In the genomic region with DNA sequence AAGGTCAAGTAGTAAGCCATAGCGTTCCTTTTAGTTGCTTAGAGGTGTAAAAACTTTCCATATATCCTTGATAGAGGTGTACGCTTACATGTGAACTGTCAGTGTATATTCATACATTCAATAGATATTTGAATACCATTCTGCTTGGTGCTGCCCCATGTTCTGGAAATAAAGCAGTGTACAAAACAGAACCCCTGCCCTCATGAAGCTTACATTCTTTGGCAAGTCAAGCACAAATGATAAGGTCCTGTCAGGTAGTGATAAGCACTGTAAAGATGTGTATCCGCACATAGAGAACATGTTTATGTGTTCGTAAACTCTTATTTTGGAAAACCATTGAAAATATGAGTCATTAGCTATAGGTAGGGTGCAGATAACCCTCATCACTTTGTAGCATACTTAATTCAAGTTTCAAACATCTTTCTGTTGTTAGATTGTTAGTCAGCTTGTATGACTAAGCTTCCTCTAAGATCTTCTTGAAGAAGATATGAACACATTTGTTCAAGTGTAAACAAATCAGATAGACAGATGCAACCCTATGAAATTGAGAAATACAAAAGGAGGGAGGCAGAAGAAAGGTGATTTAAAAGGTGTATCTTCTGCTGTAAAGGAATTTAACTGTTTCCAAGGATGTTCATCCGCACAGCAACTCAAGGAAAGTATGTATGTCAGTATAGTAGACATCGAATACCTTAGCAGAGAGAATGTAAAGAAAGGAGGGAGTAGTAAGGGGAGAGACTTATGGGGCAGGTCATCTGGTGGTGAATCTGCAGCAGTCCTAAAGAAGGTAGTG, we compare ENCODE assay signal across 7 cellular contexts. TPM values are rescaled to one million over a fixed set of nuclear protein-coding genes. Genes with fewer than 3 reads are reported as not detected.
DNase-seq lines count a peak whose midpoint lies in the region; ATAC-seq and TF ChIP-seq lines count a peak whose summit lies in the region.

No MANE protein-coding gene starts in this region.

- H3K9me3 ChIP-seq in Panc1 (ENCODE audit: control insufficient read depth, insufficient read depth, low read depth, low read length) (no peaks in the 10 kb centered on the region), gastrocnemius medialis (no peaks in the 10 kb centered on the region), aorta (ENCODE audit: control insufficient read depth, low read length) (no peaks in the 10 kb centered on the region)

- no peaks in the 10 kb centered on the region; the same call in 1 of the 2 replicates for H3K36me3 ChIP-seq in Panc1 (ENCODE audit: control insufficient read depth, insufficient read depth, low read length)
- no peaks in the 10 kb centered on the region for H3K36me3 ChIP-seq in gastrocnemius medialis
- no peaks in the 10 kb centered on the region for H3K36me3 ChIP-seq in aorta (ENCODE audit: control insufficient read depth in 1 of 2, insufficient read depth in 2 of 2, low read length in 1 of 2)

- intact Hi-C loops in Panc1 (cut with micrococcal nuclease; ENCODE audit: unreplicated experiment) = loop anchor here (10.0 kb wide), 1 partner anchor 133 kb away; no protein-coding TSS in a partner anchor
- intact Hi-C loops in gastrocnemius medialis (cut with DNase I; ENCODE audit: low total_unique reads) = loop anchor here (5.0 kb wide), 1 partner anchor 745 kb away; the partner anchor contains the start of gene REXO4
- intact Hi-C loops in aorta (cut with DNase I) = no loop called here

- H3K27me3 ChIP-seq in Panc1 (ENCODE audit: control insufficient read depth, insufficient read depth, low read length) = no peaks in the 10 kb centered on the region
- no peaks in the 10 kb centered on the region for H3K27me3 ChIP-seq in gastrocnemius medialis
- no peaks in the 10 kb centered on the region for H3K27me3 ChIP-seq in aorta (ENCODE audit: control insufficient read depth in 1 of 2, insufficient read depth in 2 of 2, low read length in 1 of 2)

- TF ChIP-seq CTCF in GM12875 (IDR thresholded peaks at IDR 0.05; ENCODE audit: borderline replicate concordance, insufficient read depth, low read depth, low read length) = no peak
- TF ChIP-seq CTCF in Panc1 (IDR thresholded peaks at IDR 0.05) = no peak
- no peak for TF ChIP-seq CTCF in epithelial cell of proximal tubule (conservative IDR thresholded peaks at IDR 0.05; ENCODE audit: low read depth, low read length)
- TF ChIP-seq CTCF in gastrocnemius medialis (IDR thresholded peaks at IDR 0.05 in 4 of 5, conservative IDR thresholded peaks at IDR 0.05 in 1 of 5) = no peak

- 82 to 86% methylated on average over 6 of the region's 6 CpGs for WGBS in aorta, 2 donors

- peaks cover 13% of the 10 kb centered on the region for H3K4me1 ChIP-seq in Panc1 (ENCODE audit: control insufficient read depth, insufficient read depth, low read length)
- peaks cover 26 to 42% of the 10 kb centered on the region in 2 donors for H3K4me1 ChIP-seq in gastrocnemius medialis
- H3K4me1 ChIP-seq in aorta (ENCODE audit: control insufficient read depth in 1 of 2, insufficient read depth in 2 of 2, low read length in 2 of 2) = peaks cover 0 to 9% of the 10 kb centered on the region in 2 donors

- POLR2A ChIA-PET in Panc1 (lab: Charles Lee) = no interaction called here

- TF ChIP-seq POLR2A in gastrocnemius medialis (IDR thresholded peaks at IDR 0.05) = no peak

- ATAC-seq in Panc1 = no peak
- ATAC-seq in gastrocnemius medialis = no peak
- no peak for ATAC-seq in HG02678 (IDR thresholded peaks at IDR 0.05; ENCODE audit: unreplicated experiment)
- ATAC-seq in aorta (ENCODE audit: low FRiP score) = no peak

- CTCF ChIA-PET in Panc1 (lab: Charles Lee) = interaction anchor here (0.5 kb wide), 1 partner anchor 68 kb away, joined by 3 read pairs; no protein-coding TSS in a partner anchor

- BruUV-seq in Panc1 (replicated peaks; lab: Mats Ljungman, UMichigan) = TSS peak; percentile 66

- H3K4me3 ChIP-seq in GM12875 (ENCODE audit: low read depth, low read length) (peak overlapping the region; percentile 86), Panc1 (ENCODE audit: low read depth in 2 of 2, low read length in 2 of 2) (peak overlapping the region; percentile 71 to 83), epithelial cell of proximal tubule (ENCODE audit: low read depth, low read length) (peak overlapping the region; percentile 95), gastrocnemius medialis (peak overlapping the region; percentile 89 to 99 (median 97)), aorta (ENCODE audit: low read length in 2 of 2) (peak overlapping the region in 1 of 2 donors; percentile 70)

- DNase-seq in Panc1 (ENCODE audit: low read depth, low spot score) (no peak), epithelial cell of proximal tubule (ENCODE audit: low read depth) (no peak), gastrocnemius medialis (no peak), aorta (no peak), cortex of kidney (lab: John Stamatoyannopoulos, UW) (no peak)

- peak overlapping the region; percentile 92 for H3K27ac ChIP-seq in Panc1 (ENCODE audit: low read length)
- H3K27ac ChIP-seq in gastrocnemius medialis = no peak overlapping the region
- H3K27ac ChIP-seq in aorta (ENCODE audit: low read depth in 1 of 2, low read length in 2 of 2) = no peak overlapping the region

- in situ Hi-C loops in Panc1 (cut with HindIII; ENCODE audit: low pct_unique_long_range_greater_than_20kb, low sequenced_read_pairs) = no loop called here
- in situ Hi-C loops in gastrocnemius medialis (cut with MboI; ENCODE audit: low sequenced_read_pairs in 4 of 4) = no loop called here

RNA-seq across cellular contexts. Expression of gene GTF3C4, which starts 1.6 kb away (rescaled TPM):
- total RNA-seq in Panc1 (2021; ENCODE audit: unreplicated experiment) (25.1 TPM), epithelial cell of proximal tubule (7.2 and 13.3 TPM in 2 replicates), gastrocnemius medialis (10 to 100 TPM in 3 of 4 donors, 1 to 10 TPM in 1; 9.2 to 11.7 (median 10.8) TPM), aorta (10 to 100 TPM in 1 of 2 donors, 1 to 10 TPM in 1; 8.2 to 12.1 TPM)
- polyA plus RNA-seq in Panc1 (2012; ENCODE audit: insufficient read length) = 13.6 TPM
- 1 to 10 TPM; 2.5 to 3.3 TPM for polyA plus RNA-seq in aorta

RNA-seq across cellular contexts. Expression of gene DDX31, which starts 2.0 kb away (rescaled TPM):
- total RNA-seq in Panc1 (2021; ENCODE audit: unreplicated experiment) (17.5 TPM), epithelial cell of proximal tubule (8.1 and 15.2 TPM in 2 replicates), gastrocnemius medialis (1 to 10 TPM; 5.4 to 8.8 (median 6.4) TPM), aorta (10 to 100 TPM in 1 of 2 donors, 1 to 10 TPM in 1; 7.8 to 13.3 TPM)
- polyA plus RNA-seq in Panc1 (2012; ENCODE audit: insufficient read length) = 12.8 TPM
- polyA plus RNA-seq in aorta = 10 to 100 TPM in 1 of 2 donors, 1 to 10 TPM in 1; 2.8 to 14.1 TPM

Comparison
In these comparisons a context has a peak if more than half of its experiments do, and no peak if none do; other contexts are left out.
1. intact Hi-C loops: an anchor here in Panc1 (10.0 kb wide) and gastrocnemius medialis (5.0 kb wide); none called in aorta.